12 cellular contexts compared by ENCODE assay signal in genomic region chrX:148133099-148133725, GRCh38.
A peak's percentile ranks its signal among the peaks of the same experiment; 100 is the strongest.
DNase-seq lines count a peak whose midpoint lies in the region; ATAC-seq, FAIRE-seq and TF ChIP-seq lines count a peak whose summit lies in the region.
"Had no signal": no experiment of that assay in that cellular context is flagged by ENCODE, and none has a peak within 500 bp of the region (broad histone marks: within the 10 kb centered on the region; RNA-seq: fewer than 3 reads in every experiment).

No MANE protein-coding gene starts in this region.

- no peaks in the 10 kb centered on the region for H3K4me1 Mint-ChIP-seq in neural progenitor cell

- no peak overlapping the region for H3K4me3 ChIP-seq in bronchial epithelial cell (ENCODE audit: low read depth, low read length)
- no peak overlapping the region for H3K4me3 ChIP-seq in neural progenitor cell
- H3K4me3 ChIP-seq: uterus had no signal

- H3F3A ChIP-seq in neural progenitor cell (ENCODE audit: low read depth): no peaks in the 10 kb centered on the region

- H3K36me3 Mint-ChIP-seq in neural progenitor cell: no peaks in the 10 kb centered on the region

- H3K4me1 ChIP-seq in neural progenitor cell: no peaks in the 10 kb centered on the region
- H3K4me1 ChIP-seq: uterus had no signal

- H3K9me3 Mint-ChIP-seq in neural progenitor cell: no peaks in the 10 kb centered on the region
- H3K9me3 Mint-ChIP-seq: T-helper 1 cell treated with Interleukin-12 subunit alpha and Interleukin-12 subunit beta and Interleukin-4 antibody, amounts not matched to agents 30 μg/mL and 1 μg/mL, for 36 hours had no signal

- FAIRE-seq in bronchial epithelial cell (lab: Jason Lieb, UNC) (no peak), HTR-8/SVneo (lab: Jason Lieb, UNC) (no peak)

- no peaks in the 10 kb centered on the region for H3K9me3 ChIP-seq in neural progenitor cell (ENCODE audit: low read depth)
- H3K9me3 ChIP-seq: uterus had no signal

- H3K4me3 Mint-ChIP-seq in neural progenitor cell: no peak overlapping the region
- H3K4me3 Mint-ChIP-seq: T-helper 1 cell treated with Interleukin-12 subunit alpha and Interleukin-12 subunit beta and Interleukin-4 antibody, amounts not matched to agents 30 μg/mL and 1 μg/mL, for 36 hours had no signal

- H3K79me2 ChIP-seq in neural progenitor cell (ENCODE audit: low read depth): no peaks in the 10 kb centered on the region

- no peak overlapping the region for H3K9ac ChIP-seq in neural progenitor cell

- TF ChIP-seq CTCF in bronchial epithelial cell (IDR thresholded peaks at IDR 0.05; ENCODE audit: insufficient read depth, low read length, severe bottlenecking): no peak
- TF ChIP-seq CTCF in neural progenitor cell (IDR thresholded peaks at IDR 0.05): peak; percentile 16

- no peak overlapping the region for H3K4me2 ChIP-seq in neural progenitor cell

- H3K27ac ChIP-seq in neural progenitor cell: no peak overlapping the region
- H3K27ac ChIP-seq: uterus had no signal

- no peak overlapping the region for H2AFZ ChIP-seq in neural progenitor cell (replicated peaks)

- no peak overlapping the region for H3K27ac Mint-ChIP-seq in neural progenitor cell
- H3K27ac Mint-ChIP-seq: T-helper 1 cell treated with Interleukin-12 subunit alpha and Interleukin-12 subunit beta and Interleukin-4 antibody, amounts not matched to agents 30 μg/mL and 1 μg/mL, for 36 hours had no signal

- no peaks in the 10 kb centered on the region for H4K20me1 ChIP-seq in neural progenitor cell (ENCODE audit: low read depth)

- no peak for ATAC-seq in GM19467 (IDR thresholded peaks at IDR 0.05; ENCODE audit: unreplicated experiment)

- no peaks in the 10 kb centered on the region for H3K36me3 ChIP-seq in bronchial epithelial cell (ENCODE audit: control insufficient read depth, insufficient read depth, low read length)
- no peaks in the 10 kb centered on the region for H3K36me3 ChIP-seq in neural progenitor cell
- H3K36me3 ChIP-seq: uterus had no signal

- H3K27me3 ChIP-seq in bronchial epithelial cell (ENCODE audit: control insufficient read depth, insufficient read depth, low read length): no peaks in the 10 kb centered on the region
- H3K27me3 ChIP-seq in neural progenitor cell: no peaks in the 10 kb centered on the region
- H3K27me3 ChIP-seq: uterus had no signal

- no peaks in the 10 kb centered on the region for H3K27me3 Mint-ChIP-seq in neural progenitor cell (ENCODE audit: insufficient read depth, low read depth)

- peak; percentile 9 for DNase-seq in NCI-H2227 treated with DMSO at 0.1 percent for 48 hours (lab: John Stamatoyannopoulos, UW)
- no peak for DNase-seq in NCI-H2227 (lab: John Stamatoyannopoulos, UW; ENCODE audit: unreplicated experiment)
- peak; percentile 31 for DNase-seq in NCI-H1436 (lab: John Stamatoyannopoulos, UW)
- DNase-seq in bronchial epithelial cell (ENCODE audit: low read depth): peak; percentile 26
- DNase-seq in neural progenitor cell (ENCODE audit: low spot score): no peak
- DNase-seq in NCI-H345 (lab: John Stamatoyannopoulos, UW): no peak
- DNase-seq in HTR-8/SVneo (ENCODE audit: insufficient read length, low spot score): no peak
- DNase-seq: NCI-H187, occipital lobe, uterus had no signal

Comparison
In these comparisons a context has a peak if more than half of its experiments do, and no peak if none do; other contexts are left out.
1. DNase-seq: peak in NCI-H2227 treated with DMSO at 0.1 percent for 48 hours (single experiment), NCI-H1436 (single experiment) and bronchial epithelial cell (single experiment); none in NCI-H2227 (single experiment), neural progenitor cell (single experiment), NCI-H345 (single experiment) and HTR-8/SVneo (single experiment).